In the genomic region with DNA sequence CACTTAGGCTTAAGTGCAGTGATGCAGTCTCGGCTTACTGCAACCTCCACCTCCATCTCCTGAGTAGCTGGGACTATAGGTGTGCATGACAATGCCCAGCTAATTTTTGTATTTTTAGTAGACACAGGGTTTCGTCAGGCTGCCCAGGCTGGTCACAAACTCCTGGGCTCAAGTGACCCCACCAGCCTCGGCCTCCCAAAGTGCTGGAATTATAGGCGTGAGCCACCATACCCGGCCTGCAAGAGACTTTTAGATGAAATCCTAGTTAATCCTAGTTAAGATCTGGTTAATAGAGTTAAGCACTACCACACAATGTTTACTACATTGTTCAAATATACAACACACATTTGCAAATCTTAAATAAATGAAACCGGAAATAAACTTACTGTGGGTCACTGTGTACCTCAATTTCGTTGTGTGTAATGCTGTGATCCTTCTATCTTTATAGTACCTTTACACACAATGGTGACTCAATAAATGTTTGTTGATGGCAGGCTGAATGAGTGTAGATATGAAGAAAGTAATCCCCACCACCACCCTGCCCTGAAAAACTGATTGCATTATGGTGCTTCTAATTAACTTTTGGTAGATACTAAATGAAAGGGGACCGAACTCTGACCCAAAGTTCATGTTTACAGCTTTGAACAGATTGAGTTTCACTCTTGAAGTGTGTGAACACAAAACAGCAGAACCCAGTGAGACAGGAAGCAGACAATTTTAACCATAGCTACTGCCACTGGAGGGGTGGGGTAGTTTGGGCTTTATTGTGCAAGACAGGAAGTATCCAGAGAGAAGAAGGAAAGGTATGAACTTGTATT, we compare ENCODE assay signal across 8 cellular contexts.
DNase-seq lines count a peak whose midpoint lies in the region; ATAC-seq and TF ChIP-seq lines count a peak whose summit lies in the region.

No MANE protein-coding gene starts in this region.

- peak overlapping the region; percentile 75 to 95 for H3K27ac Mint-ChIP-seq in stimulated activated naive CD8-positive, alpha-beta T cell treated with anti-CD3 and anti-CD28 coated beads, Interleukin-15, amount 100 ng/mL, for 72 hours

- H3K9me3 Mint-ChIP-seq in stimulated activated naive CD8-positive, alpha-beta T cell treated with anti-CD3 and anti-CD28 coated beads, Interleukin-15, amount 100 ng/mL, for 72 hours, result no peaks in the 10 kb centered on the region

- TF ChIP-seq CTCF in coronary artery (IDR thresholded peaks at IDR 0.05), result no peak

- intact Hi-C loops in left cardiac atrium (cut with DNase I), result no loop called here

- no peaks in the 10 kb centered on the region for H3K27me3 Mint-ChIP-seq in stimulated activated naive CD8-positive, alpha-beta T cell treated with anti-CD3 and anti-CD28 coated beads, Interleukin-15, amount 100 ng/mL, for 72 hours

- H3K4me1 Mint-ChIP-seq in stimulated activated naive CD8-positive, alpha-beta T cell treated with anti-CD3 and anti-CD28 coated beads, Interleukin-15, amount 100 ng/mL, for 72 hours, result peaks cover 97% of the 10 kb centered on the region

- no peak overlapping the region for H3K4me3 ChIP-seq in coronary artery

- DNase-seq in A172 (ENCODE audit: low spot score) (peak; percentile 79), NCI-H2196 (lab: John Stamatoyannopoulos, UW; ENCODE audit: unreplicated experiment) (peak; percentile 24), activated T-helper 1 cell treated with Interleukin-2 at 50 U/mL for 16 hours (ENCODE audit: low read depth) (peak; percentile 40), left cardiac atrium (no peak), coronary artery (ENCODE audit: low spot score) (no peak)
- peak; percentile 54 to 74 for DNase-seq in stimulated activated naive CD8-positive, alpha-beta T cell treated with anti-CD3 and anti-CD28 coated beads, Interleukin-15, amount 100 ng/mL, for 72 hours

- peak; percentile 97 for ATAC-seq in GM18502 (IDR thresholded peaks at IDR 0.05; ENCODE audit: poor library complexity, unreplicated experiment)
- ATAC-seq in HG02870 (IDR thresholded peaks at IDR 0.05; ENCODE audit: unreplicated experiment), result peak; percentile 81
- ATAC-seq in left cardiac atrium, result peak; percentile 82 to 89
- peak; percentile 96 for ATAC-seq in stimulated activated naive CD8-positive, alpha-beta T cell treated with anti-CD3 and anti-CD28 coated beads, Interleukin-15, amount 100 ng/mL, for 72 hours

- H3K27ac ChIP-seq in coronary artery, result peak overlapping the region in 1 of 2 donors; percentile 15

- peak overlapping the region; percentile 52 to 76 for H3K4me3 Mint-ChIP-seq in stimulated activated naive CD8-positive, alpha-beta T cell treated with anti-CD3 and anti-CD28 coated beads, Interleukin-15, amount 100 ng/mL, for 72 hours

Comparison
In these comparisons a context has a peak if more than half of its experiments do, and no peak if none do; other contexts are left out.
1. DNase-seq: peak in A172 (single experiment), NCI-H2196 (single experiment), activated T-helper 1 cell treated with Interleukin-2 at 50 U/mL for 16 hours (single experiment) and stimulated activated naive CD8-positive, alpha-beta T cell treated with anti-CD3 and anti-CD28 coated beads, Interleukin-15, amount 100 ng/mL, for 72 hours (2 of 2); none in left cardiac atrium (single experiment) and coronary artery (single experiment).
2. Peak in every context shown above with its lines, with median percentiles within 50 percentile points of each other: ATAC-seq.